In the genomic region with DNA sequence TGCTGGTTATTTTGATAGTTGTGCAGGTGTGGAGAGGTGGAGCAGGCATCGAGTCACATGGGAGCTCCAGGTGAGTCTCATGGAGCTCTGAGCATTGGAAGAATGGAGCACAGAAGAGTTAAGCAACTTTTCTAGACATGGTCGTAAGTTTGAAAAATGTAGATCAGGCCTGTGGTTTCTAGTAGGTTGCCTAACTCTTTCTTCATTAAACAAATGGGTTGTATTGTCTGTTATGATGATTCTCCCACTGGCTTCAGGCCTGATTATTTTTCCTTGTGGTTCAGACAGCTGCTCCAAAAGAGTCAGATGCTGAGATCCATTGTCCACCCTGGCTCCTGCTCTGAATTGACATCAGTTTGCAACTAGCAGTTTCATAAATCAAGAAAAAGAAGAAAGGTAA, we compare ENCODE assay signal across 15 cellular contexts.
A peak's percentile ranks its signal among the peaks of the same experiment; 100 is the strongest.
DNase-seq lines count a peak whose midpoint lies in the region; ATAC-seq and TF ChIP-seq lines count a peak whose summit lies in the region.
"Had no signal": no experiment of that assay in that cellular context is flagged by ENCODE, and none has a peak within 500 bp of the region (broad histone marks: within the 10 kb centered on the region; RNA-seq: fewer than 3 reads in every experiment).

No MANE protein-coding gene starts in this region.

- H3K27me3 ChIP-seq in AG04450 (ENCODE audit: control insufficient read depth, insufficient read depth, low read length): no peaks in the 10 kb centered on the region
- H3K27me3 ChIP-seq: body of pancreas, tibial nerve had no signal

- no peaks in the 10 kb centered on the region for H3K9me3 ChIP-seq in AG04450 (ENCODE audit: control insufficient read depth, insufficient read depth, low read length)
- H3K9me3 ChIP-seq: body of pancreas, tibial nerve had no signal

- POLR2A ChIA-PET in AG04450 (lab: Yijun Ruan, JAX): interaction anchor here (0.9 to 1.4 kb wide), 3 partner anchors 55 to 1210 kb away, joined by 3 to 4 read pairs (median 3); a partner anchor contains a TSS

- TF ChIP-seq CTCF in AG04450 (IDR thresholded peaks at IDR 0.05; ENCODE audit: low read depth, low read length): no peak
- no peak for TF ChIP-seq CTCF in astrocyte of the cerebellum (IDR thresholded peaks at IDR 0.05; ENCODE audit: low read depth, low read length, missing control alignments)
- no peak for TF ChIP-seq CTCF in lower leg skin (IDR thresholded peaks at IDR 0.05)

- WGBS in lower leg skin, 2 donors: 67 to 70% methylated on average over 2 of the region's 2 CpGs

- no peak for ATAC-seq in HG02973 (IDR thresholded peaks at IDR 0.05; ENCODE audit: unreplicated experiment)
- ATAC-seq: body of pancreas, GM12878 had no signal

- in situ Hi-C loops in astrocyte of the cerebellum (cut with HindIII; ENCODE audit: low sequenced_read_pairs): loop anchor here (25.0 kb wide), 1 partner anchor 279 kb away; no protein-coding TSS in a partner anchor

- intact Hi-C loops in lower leg skin (cut with DNase I; ENCODE audit: low total_unique reads): no loop called here

- H3K27ac ChIP-seq in AG04450 (ENCODE audit: low read depth, low read length): peak overlapping the region; percentile 42
- H3K27ac ChIP-seq: body of pancreas had no signal

- H3K4me3 ChIP-seq in AG04450 (ENCODE audit: low read depth, low read length): no peak overlapping the region
- H3K4me3 ChIP-seq in astrocyte of the cerebellum (ENCODE audit: low read depth, low read length): no peak overlapping the region
- no peak overlapping the region for H3K4me3 ChIP-seq in lower leg skin (ENCODE audit: low read depth, poor library complexity, severe bottlenecking)
- H3K4me3 ChIP-seq: body of pancreas, GM12878, tibial nerve had no signal

- CTCF ChIA-PET in AG04450 (lab: Charles Lee): interaction anchor here (1.6 to 2.9 kb wide), 2 partner anchors 9 to 46 kb away, joined by 7 to 15 read pairs; no protein-coding TSS in a partner anchor

- DNase-seq in AG04450 (ENCODE audit: low read depth, low spot score) (peak; percentile 55), GM04504 (ENCODE audit: low read depth) (peak; percentile 77), astrocyte of the cerebellum (ENCODE audit: low read depth) (peak; percentile 66), iris pigment epithelial cell (ENCODE audit: low read depth) (peak; percentile 91), lower leg skin (ENCODE audit: low spot score in 2 of 2) (no peak), NCI-H446 (lab: John Stamatoyannopoulos, UW) (no peak), kidney glomerular epithelial cell (lab: John Stamatoyannopoulos, UW) (no peak)
- DNase-seq: activated CD8-positive, alpha-beta memory T cell treated with anti-CD3 and anti-CD28 coated beads for 24 hours; body of pancreas; foreskin fibroblast; NCI-H526 treated with DMSO at 0.1 percent for 48 hours; stimulated activated CD4-positive, alpha-beta T cell treated with anti-CD3 and anti-CD28 coated beads, Interleukin-4, amount 100 ng/mL, for 4 hours had no signal

- no peak for TF ChIP-seq POLR2A in lower leg skin (IDR thresholded peaks at IDR 0.05)

Comparison
In these comparisons a context has a peak if more than half of its experiments do, and no peak if none do; other contexts are left out.
1. DNase-seq: peak in AG04450 (single experiment), GM04504 (single experiment), astrocyte of the cerebellum (single experiment) and iris pigment epithelial cell (single experiment); none in lower leg skin (0 of 2), NCI-H446 (0 of 2) and kidney glomerular epithelial cell (single experiment).